1 cellular context compared by ENCODE assay signal in the genomic region with DNA sequence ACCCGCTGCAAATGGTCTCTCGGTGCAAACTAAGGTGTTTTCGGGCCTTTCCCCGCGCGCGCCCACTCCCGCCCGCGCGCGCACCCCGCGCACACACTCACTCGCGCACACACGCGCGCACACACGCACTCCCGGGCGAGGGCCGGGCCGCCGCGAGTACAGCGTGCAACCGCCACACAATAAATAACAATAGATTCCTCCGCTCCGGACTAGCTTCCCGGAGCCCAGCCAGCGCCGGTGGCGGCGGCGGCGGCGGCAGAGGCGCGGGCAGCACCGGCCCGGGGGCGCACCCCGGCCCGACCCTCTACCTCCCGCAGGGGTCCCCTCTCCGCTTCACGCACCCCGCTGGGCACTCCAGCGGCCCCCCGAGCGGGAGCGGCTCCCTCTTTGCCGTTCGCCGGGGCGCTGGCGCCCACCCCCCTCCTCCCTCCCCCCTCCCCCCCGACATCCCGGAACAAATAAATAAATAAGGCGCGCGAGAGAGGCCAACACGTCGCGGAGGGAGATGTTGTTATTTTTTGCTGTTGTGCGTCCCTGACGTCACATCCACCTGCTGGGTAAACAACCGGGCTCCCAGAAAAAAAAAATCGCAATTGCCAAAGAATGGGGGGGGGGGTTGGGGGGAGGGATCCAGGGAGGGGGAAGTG.
TF ChIP-seq lines count a peak whose summit lies in the region.

A gene (minus strand): TSS at position 160 of the 647 bp plus-strand sequence. CDS start 385,347 bp downstream, outside the sequence.

TF ChIP-seq in A549, 52 proteins besides CTCF, POLR2A, EP300 and RAD21 (continued from another document):
- TF ChIP-seq, protein P1, sequence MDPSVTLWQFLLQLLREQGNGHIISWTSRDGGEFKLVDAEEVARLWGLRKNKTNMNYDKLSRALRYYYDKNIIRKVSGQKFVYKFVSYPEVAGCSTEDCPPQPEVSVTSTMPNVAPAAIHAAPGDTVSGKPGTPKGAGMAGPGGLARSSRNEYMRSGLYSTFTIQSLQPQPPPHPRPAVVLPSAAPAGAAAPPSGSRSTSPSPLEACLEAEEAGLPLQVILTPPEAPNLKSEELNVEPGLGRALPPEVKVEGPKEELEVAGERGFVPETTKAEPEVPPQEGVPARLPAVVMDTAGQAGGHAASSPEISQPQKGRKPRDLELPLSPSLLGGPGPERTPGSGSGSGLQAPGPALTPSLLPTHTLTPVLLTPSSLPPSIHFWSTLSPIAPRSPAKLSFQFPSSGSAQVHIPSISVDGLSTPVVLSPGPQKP (IDR thresholded peaks at IDR 0.05; ENCODE audit: low read depth, low read length): no peak
- TF ChIP-seq ZC3H11A (IDR thresholded peaks at IDR 0.05) (no peak), BHLHE40 (IDR thresholded peaks at IDR 0.05; ENCODE audit: low read depth, low read length) (no peak), FOSL2 (IDR thresholded peaks at IDR 0.05) (no peak), FOSL2 (CRISPR knock-in tag; IDR thresholded peaks at IDR 0.05) (no peak), SREBF2 (IDR thresholded peaks at IDR 0.05) (no peak), EHF (CRISPR knock-in tag; IDR thresholded peaks at IDR 0.05) (no peak), SMC3 (IDR thresholded peaks at IDR 0.05) (no peak), MAFK (IDR thresholded peaks at IDR 0.05; ENCODE audit: partially characterized antibody) (no peak), HDAC2 (IDR thresholded peaks at IDR 0.05) (no peak), NR3C1 (IDR thresholded peaks at IDR 0.05) (no peak), CHD4 (IDR thresholded peaks at IDR 0.05; ENCODE audit: borderline replicate concordance) (no peak)
- TF ChIP-seq, protein P2, sequence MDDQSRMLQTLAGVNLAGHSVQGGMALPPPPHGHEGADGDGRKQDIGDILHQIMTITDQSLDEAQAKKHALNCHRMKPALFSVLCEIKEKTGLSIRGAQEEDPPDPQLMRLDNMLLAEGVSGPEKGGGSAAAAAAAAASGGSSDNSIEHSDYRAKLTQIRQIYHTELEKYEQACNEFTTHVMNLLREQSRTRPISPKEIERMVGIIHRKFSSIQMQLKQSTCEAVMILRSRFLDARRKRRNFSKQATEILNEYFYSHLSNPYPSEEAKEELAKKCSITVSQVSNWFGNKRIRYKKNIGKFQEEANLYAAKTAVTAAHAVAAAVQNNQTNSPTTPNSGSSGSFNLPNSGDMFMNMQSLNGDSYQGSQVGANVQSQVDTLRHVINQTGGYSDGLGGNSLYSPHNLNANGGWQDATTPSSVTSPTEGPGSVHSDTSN (IDR thresholded peaks at IDR 0.05): peak; percentile 28; the same call in 1 of the 2 replicates
